1 cellular context compared by ENCODE assay signal in the genomic region with DNA sequence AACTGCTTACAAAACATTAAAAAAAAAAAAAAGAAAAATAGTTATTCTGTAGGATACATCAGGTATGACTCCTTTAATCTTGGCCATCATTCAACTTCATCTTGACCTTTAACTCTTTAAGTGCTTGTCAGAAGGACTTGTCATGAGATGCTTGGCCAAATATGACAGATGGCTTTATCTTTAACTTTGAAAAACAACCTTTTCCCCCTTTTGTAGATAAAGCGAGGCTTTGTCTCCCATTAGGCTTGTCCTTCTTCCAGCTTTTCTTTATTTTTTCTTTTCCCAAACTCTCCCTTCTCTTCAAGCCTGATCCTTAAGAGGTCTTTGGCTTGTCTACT.
TF ChIP-seq lines count a peak whose summit lies in the region.

No MANE protein-coding gene starts in this region.

TF ChIP-seq in SK-N-SH treated with all-trans-retinoic acid at 6 μM for 48 hours, 23 proteins besides CTCF, POLR2A, EP300 and RAD21 (continued from another document):
- TF ChIP-seq, protein P1, sequence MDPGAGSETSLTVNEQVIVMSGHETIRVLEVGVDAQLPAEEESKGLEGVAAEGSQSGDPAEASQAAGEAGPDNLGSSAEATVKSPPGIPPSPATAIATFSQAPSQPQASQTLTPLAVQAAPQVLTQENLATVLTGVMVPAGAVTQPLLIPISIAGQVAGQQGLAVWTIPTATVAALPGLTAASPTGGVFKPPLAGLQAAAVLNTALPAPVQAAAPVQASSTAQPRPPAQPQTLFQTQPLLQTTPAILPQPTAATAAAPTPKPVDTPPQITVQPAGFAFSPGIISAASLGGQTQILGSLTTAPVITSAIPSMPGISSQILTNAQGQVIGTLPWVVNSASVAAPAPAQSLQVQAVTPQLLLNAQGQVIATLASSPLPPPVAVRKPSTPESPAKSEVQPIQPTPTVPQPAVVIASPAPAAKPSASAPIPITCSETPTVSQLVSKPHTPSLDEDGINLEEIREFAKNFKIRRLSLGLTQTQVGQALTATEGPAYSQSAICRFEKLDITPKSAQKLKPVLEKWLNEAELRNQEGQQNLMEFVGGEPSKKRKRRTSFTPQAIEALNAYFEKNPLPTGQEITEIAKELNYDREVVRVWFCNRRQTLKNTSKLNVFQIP (CRISPR knock-in tag; IDR thresholded peaks at IDR 0.05; ENCODE audit: borderline replicate concordance, low read depth), result no peak
- TF ChIP-seq SNAI2 (CRISPR knock-in tag; IDR thresholded peaks at IDR 0.05), result no peak
